In genomic region chr14:90652626-90653025, GRCh38 we compare ENCODE assay signal across 36 cellular contexts.
"Had no signal": no experiment of that assay in that cellular context is flagged by ENCODE, and none has a peak within 500 bp of the region (broad histone marks: within the 10 kb centered on the region; RNA-seq: fewer than 3 reads in every experiment).

No MANE protein-coding gene starts in this region.

- H3K4me2 ChIP-seq: KMS-11 had no signal

- H3K27ac ChIP-seq: body of pancreas, breast epithelium, KMS-11, Peyer's patch, VCaP had no signal

- H3K36me3 Mint-ChIP-seq: activated CD8-positive, alpha-beta memory T cell treated with anti-CD3 and anti-CD28 coated beads, Interleukin-2, amount 10 ng/mL, durations not matched to agents 7 days and 5 days; activated naive CD4-positive, alpha-beta T cell treated with anti-CD3 and anti-CD28 coated beads, Interleukin-2, amount 50 U/mL, for 24 hours; activated naive CD8-positive, alpha-beta T cell treated with anti-CD3 and anti-CD28 coated beads, Interleukin-2, amount 10 ng/mL, durations not matched to agents 7 days and 5 days; T-cell had no signal

- H3K9ac ChIP-seq: KMS-11 had no signal

- H3K27ac Mint-ChIP-seq: activated B cell treated with CpG ODN at 0.5 μM for 24 hours; activated CD4-positive, alpha-beta memory T cell treated with anti-CD3 and anti-CD28 coated beads, Interleukin-2, amount 10 ng/mL, durations not matched to agents 7 days and 5 days; activated CD8-positive, alpha-beta memory T cell treated with anti-CD3 and anti-CD28 coated beads, Interleukin-2, amount 10 ng/mL, durations not matched to agents 7 days and 5 days; activated naive CD4-positive, alpha-beta T cell treated with anti-CD3 and anti-CD28 coated beads, Interleukin-2, amount 50 U/mL, for 24 hours; activated naive CD8-positive, alpha-beta T cell treated with anti-CD3 and anti-CD28 coated beads, Interleukin-2, amount 10 ng/mL, durations not matched to agents 7 days and 5 days; T-cell; T-helper 17 cell had no signal

- H3K27me3 Mint-ChIP-seq: activated CD4-positive, alpha-beta memory T cell treated with anti-CD3 and anti-CD28 coated beads, Interleukin-2, amount 10 ng/mL, durations not matched to agents 7 days and 5 days; activated CD8-positive, alpha-beta memory T cell treated with anti-CD3 and anti-CD28 coated beads, Interleukin-2, amount 10 ng/mL, durations not matched to agents 7 days and 5 days; activated naive CD4-positive, alpha-beta T cell treated with anti-CD3 and anti-CD28 coated beads, Interleukin-2, amount 50 U/mL, for 24 hours; activated naive CD8-positive, alpha-beta T cell treated with anti-CD3 and anti-CD28 coated beads, Interleukin-2, amount 10 ng/mL, durations not matched to agents 7 days and 5 days; T-cell; T-helper 17 cell had no signal

- H3K9me3 Mint-ChIP-seq: activated B cell treated with CpG ODN at 0.5 μM for 24 hours; activated CD4-positive, alpha-beta memory T cell treated with anti-CD3 and anti-CD28 coated beads, Interleukin-2, amount 10 ng/mL, durations not matched to agents 7 days and 5 days; activated naive CD4-positive, alpha-beta T cell treated with anti-CD3 and anti-CD28 coated beads, Interleukin-2, amount 50 U/mL, for 24 hours; activated naive CD8-positive, alpha-beta T cell treated with anti-CD3 and anti-CD28 coated beads, Interleukin-2, amount 10 ng/mL, durations not matched to agents 7 days and 5 days; T-cell had no signal

- H3K4me1 Mint-ChIP-seq: activated B cell treated with CpG ODN at 0.5 μM for 24 hours; activated CD4-positive, alpha-beta memory T cell treated with anti-CD3 and anti-CD28 coated beads, Interleukin-2, amount 10 ng/mL, durations not matched to agents 7 days and 5 days; activated CD8-positive, alpha-beta memory T cell treated with anti-CD3 and anti-CD28 coated beads, Interleukin-2, amount 10 ng/mL, durations not matched to agents 7 days and 5 days; activated naive CD4-positive, alpha-beta T cell treated with anti-CD3 and anti-CD28 coated beads, Interleukin-2, amount 50 U/mL, for 24 hours; activated naive CD8-positive, alpha-beta T cell treated with anti-CD3 and anti-CD28 coated beads, Interleukin-2, amount 10 ng/mL, durations not matched to agents 7 days and 5 days; T-cell; T-helper 17 cell had no signal

- H3K4me3 ChIP-seq: body of pancreas, breast epithelium, Peyer's patch had no signal

- H3K36me3 ChIP-seq: breast epithelium had no signal

- ATAC-seq: activated CD8-positive, alpha-beta memory T cell treated with anti-CD3 and anti-CD28 coated beads, Interleukin-2, amount 10 ng/mL, durations not matched to agents 7 days and 5 days; body of pancreas; PC-3; SK-N-SH treated with all-trans-retinoic acid at 6 μM for 48 hours; T-cell; T-helper 17 cell had no signal

- H3K4me3 Mint-ChIP-seq: activated B cell treated with CpG ODN at 0.5 μM for 24 hours; activated CD4-positive, alpha-beta memory T cell treated with anti-CD3 and anti-CD28 coated beads, Interleukin-2, amount 10 ng/mL, durations not matched to agents 7 days and 5 days; activated CD8-positive, alpha-beta memory T cell treated with anti-CD3 and anti-CD28 coated beads, Interleukin-2, amount 10 ng/mL, durations not matched to agents 7 days and 5 days; activated naive CD4-positive, alpha-beta T cell treated with anti-CD3 and anti-CD28 coated beads, Interleukin-2, amount 50 U/mL, for 24 hours; activated naive CD8-positive, alpha-beta T cell treated with anti-CD3 and anti-CD28 coated beads, Interleukin-2, amount 10 ng/mL, durations not matched to agents 7 days and 5 days; T-cell; T-helper 17 cell had no signal

- H3K27me3 ChIP-seq: body of pancreas, breast epithelium, Peyer's patch had no signal

- H3K9me3 ChIP-seq: body of pancreas, breast epithelium, Peyer's patch had no signal

- H3K4me1 ChIP-seq: body of pancreas, breast epithelium, Peyer's patch had no signal

- DNase-seq: activated B cell treated with CpG ODN at 0.5 μM for 24 hours; activated CD4-positive, alpha-beta memory T cell treated with anti-CD3 and anti-CD28 coated beads, Interleukin-2, amount 10 ng/mL, durations not matched to agents 7 days and 5 days; activated CD4-positive, alpha-beta T cell treated with anti-CD3 and anti-CD28 coated beads for 4 hours; activated CD4-positive, alpha-beta T cell treated with anti-CD3 and anti-CD28 coated beads, Interleukin-2, amount 50 U/mL, for 1 hour; activated CD4-positive, CD25-positive, alpha-beta regulatory T cell treated with anti-CD3 and anti-CD28 coated beads, Interleukin-2, amount 50 U/mL, for 72 hours; activated CD8-positive, alpha-beta memory T cell treated with anti-CD3 and anti-CD28 coated beads for 24 hours; activated CD8-positive, alpha-beta memory T cell treated with anti-CD3 and anti-CD28 coated beads, Interleukin-2, amount 10 ng/mL, durations not matched to agents 7 days and 5 days; activated CD8-positive, alpha-beta memory T cell treated with anti-CD3 and anti-CD28 coated beads, Interleukin-2, amount 50 U/mL, for 48 hours; activated effector memory CD4-positive, alpha-beta T cell treated with Interleukin-2 at 50 U/mL for 16 hours; activated naive CD8-positive, alpha-beta T cell treated with anti-CD3 and anti-CD28 coated beads, Interleukin-2, amount 10 ng/mL, durations not matched to agents 7 days and 5 days; activated T-cell treated with anti-CD3 and anti-CD28 coated beads, Interleukin-2, amount 50 U/mL, for 48 hours; amygdala; body of pancreas; NCI-H1092 treated with DMSO at 0.1 percent for 48 hours; NCI-H1417; NCI-H146; NCI-H187; NCI-H2029 treated with DMSO at 0.1 percent for 48 hours; NCI-H2107; NCI-H2171; NCI-H510A; NCI-H526; NCI-H748 treated with DMSO at 0.1 percent for 48 hours; NK-92 treated with Interleukin-12 subunit alpha and Interleukin-12 subunit beta, amount 100 ng/mL, for 24 hours; PC-3; Peyer's patch; RPMI8226; SHP77 treated with DMSO at 0.1 percent for 48 hours; T-cell; T-helper 17 cell; T-helper 9 cell had no signal
